In genomic region chr7:100349757-100350156, GRCh38 we compare ENCODE assay signal across 21 cellular contexts. TPM values are rescaled to one million over a fixed set of nuclear protein-coding genes. Genes with fewer than 3 reads are reported as not detected.
DNase-seq lines count a peak whose midpoint lies in the region; ATAC-seq and TF ChIP-seq lines count a peak whose summit lies in the region.
"Had no signal": no experiment of that assay in that cellular context is flagged by ENCODE, and none has a peak within 500 bp of the region (broad histone marks: within the 10 kb centered on the region; RNA-seq: fewer than 3 reads in every experiment).

No MANE protein-coding gene starts in this region.

- no peaks in the 10 kb centered on the region for H3K36me3 ChIP-seq in testis (ENCODE audit: low read depth, missing control alignments)

- no peak overlapping the region for H3K4me3 ChIP-seq in testis
- H3K4me3 ChIP-seq: HAP-1 had no signal

- H3K4me1 Mint-ChIP-seq in T-helper 1 cell treated with Interleukin-12 subunit alpha and Interleukin-12 subunit beta and Interleukin-4 antibody, amounts not matched to agents 30 μg/mL and 1 μg/mL, for 36 hours (ENCODE audit: low read depth) = peaks cover 26% of the 10 kb centered on the region
- peaks cover 40% of the 10 kb centered on the region for H3K4me1 Mint-ChIP-seq in activated naive CD8-positive, alpha-beta T cell treated with anti-CD3 and anti-CD28 coated beads, Interleukin-2, amount 10 ng/mL, durations not matched to agents 7 days and 5 days
- H3K4me1 Mint-ChIP-seq in activated naive CD8-positive, alpha-beta T cell treated with anti-CD3 and anti-CD28 coated beads, Interleukin-2, amount 50 U/mL, for 24 hours = peaks cover 41% of the 10 kb centered on the region
- peaks cover 40 to 64% of the 10 kb centered on the region in 2 donors for H3K4me1 Mint-ChIP-seq in immature natural killer cell

- no peak for TF ChIP-seq CTCF in testis (IDR thresholded peaks at IDR 0.05)

- H3K9me3 ChIP-seq in testis = no peaks in the 10 kb centered on the region
- H3K9me3 ChIP-seq: HAP-1 had no signal

- ATAC-seq in activated naive CD8-positive, alpha-beta T cell treated with anti-CD3 and anti-CD28 coated beads, Interleukin-2, amount 10 ng/mL, durations not matched to agents 7 days and 5 days (ENCODE audit: low read depth) = no peak
- ATAC-seq in activated naive CD8-positive, alpha-beta T cell treated with anti-CD3 and anti-CD28 coated beads, Interleukin-2, amount 50 U/mL, for 24 hours = no peak
- no peak for ATAC-seq in GM21717 (IDR thresholded peaks at IDR 0.05; ENCODE audit: unreplicated experiment)
- ATAC-seq: Panc1 had no signal

- intact Hi-C loops in testis (cut with DNase I; ENCODE audit: low total_unique reads) = loop anchor here (10.0 kb wide), 1 partner anchor 55 kb away; no protein-coding TSS in a partner anchor

- POLR2A ChIA-PET in activated naive CD8-positive, alpha-beta T cell treated with anti-CD3 and anti-CD28 coated beads, Interleukin-2, amount 10 ng/mL, durations not matched to agents 7 days and 5 days (lab: Charles Lee) = interaction anchor here (1.5 kb wide), 1 partner anchor 79 kb away, joined by 4 read pairs; the partner anchor contains the start of gene ZCWPW1

- peaks cover 44% of the 10 kb centered on the region for H3K36me3 Mint-ChIP-seq in T-helper 1 cell treated with Interleukin-12 subunit alpha and Interleukin-12 subunit beta and Interleukin-4 antibody, amounts not matched to agents 30 μg/mL and 1 μg/mL, for 36 hours (ENCODE audit: low read depth)
- H3K36me3 Mint-ChIP-seq in activated naive CD8-positive, alpha-beta T cell treated with anti-CD3 and anti-CD28 coated beads, Interleukin-2, amount 10 ng/mL, durations not matched to agents 7 days and 5 days = peaks cover 36% of the 10 kb centered on the region
- peaks cover 53% of the 10 kb centered on the region for H3K36me3 Mint-ChIP-seq in activated naive CD8-positive, alpha-beta T cell treated with anti-CD3 and anti-CD28 coated beads, Interleukin-2, amount 50 U/mL, for 24 hours (ENCODE audit: low read depth)
- peaks cover 5 to 34% (median 10%) of the 10 kb centered on the region in 3 donors for H3K36me3 Mint-ChIP-seq in immature natural killer cell

- H3K27ac Mint-ChIP-seq in T-helper 1 cell treated with Interleukin-12 subunit alpha and Interleukin-12 subunit beta and Interleukin-4 antibody, amounts not matched to agents 30 μg/mL and 1 μg/mL, for 36 hours = peak overlapping the region; percentile 47
- peak overlapping the region; percentile 72 for H3K27ac Mint-ChIP-seq in activated naive CD8-positive, alpha-beta T cell treated with anti-CD3 and anti-CD28 coated beads, Interleukin-2, amount 10 ng/mL, durations not matched to agents 7 days and 5 days
- H3K27ac Mint-ChIP-seq in activated naive CD8-positive, alpha-beta T cell treated with anti-CD3 and anti-CD28 coated beads, Interleukin-2, amount 50 U/mL, for 24 hours = no peak overlapping the region
- H3K27ac Mint-ChIP-seq in immature natural killer cell = peak overlapping the region in 5 of 6 donors; percentile 50 to 93 (median 84)

- WGBS in testis, 2 donors = 88 to 91% methylated on average over 6 of the region's 6 CpGs

- TF ChIP-seq POLR2A in testis (IDR thresholded peaks at IDR 0.05) = no peak

- H3K9me3 Mint-ChIP-seq in T-helper 1 cell treated with Interleukin-12 subunit alpha and Interleukin-12 subunit beta and Interleukin-4 antibody, amounts not matched to agents 30 μg/mL and 1 μg/mL, for 36 hours = no peaks in the 10 kb centered on the region
- H3K9me3 Mint-ChIP-seq in activated naive CD8-positive, alpha-beta T cell treated with anti-CD3 and anti-CD28 coated beads, Interleukin-2, amount 10 ng/mL, durations not matched to agents 7 days and 5 days = no peaks in the 10 kb centered on the region
- H3K9me3 Mint-ChIP-seq in activated naive CD8-positive, alpha-beta T cell treated with anti-CD3 and anti-CD28 coated beads, Interleukin-2, amount 50 U/mL, for 24 hours = no peaks in the 10 kb centered on the region
- H3K9me3 Mint-ChIP-seq in immature natural killer cell = no peaks in the 10 kb centered on the region

- H3K27me3 Mint-ChIP-seq in T-helper 1 cell treated with Interleukin-12 subunit alpha and Interleukin-12 subunit beta and Interleukin-4 antibody, amounts not matched to agents 30 μg/mL and 1 μg/mL, for 36 hours (ENCODE audit: low read depth) = no peaks in the 10 kb centered on the region
- no peaks in the 10 kb centered on the region for H3K27me3 Mint-ChIP-seq in activated naive CD8-positive, alpha-beta T cell treated with anti-CD3 and anti-CD28 coated beads, Interleukin-2, amount 10 ng/mL, durations not matched to agents 7 days and 5 days
- H3K27me3 Mint-ChIP-seq in activated naive CD8-positive, alpha-beta T cell treated with anti-CD3 and anti-CD28 coated beads, Interleukin-2, amount 50 U/mL, for 24 hours = no peaks in the 10 kb centered on the region
- H3K27me3 Mint-ChIP-seq in immature natural killer cell (ENCODE audit: low read depth in 3 of 3) = peaks cover 0 to 12% (median 11%) of the 10 kb centered on the region in 3 donors

- no peak overlapping the region for H3K4me3 Mint-ChIP-seq in T-helper 1 cell treated with Interleukin-12 subunit alpha and Interleukin-12 subunit beta and Interleukin-4 antibody, amounts not matched to agents 30 μg/mL and 1 μg/mL, for 36 hours
- H3K4me3 Mint-ChIP-seq in activated naive CD8-positive, alpha-beta T cell treated with anti-CD3 and anti-CD28 coated beads, Interleukin-2, amount 10 ng/mL, durations not matched to agents 7 days and 5 days = no peak overlapping the region
- no peak overlapping the region for H3K4me3 Mint-ChIP-seq in activated naive CD8-positive, alpha-beta T cell treated with anti-CD3 and anti-CD28 coated beads, Interleukin-2, amount 50 U/mL, for 24 hours
- peak overlapping the region in 3 of 5 donors; percentile 27 to 49 (median 32) for H3K4me3 Mint-ChIP-seq in immature natural killer cell

- peak overlapping the region; percentile 27 to 87 for H3K27ac ChIP-seq in testis
- H3K27ac ChIP-seq: 22Rv1 had no signal

- H3K27me3 ChIP-seq in testis = no peaks in the 10 kb centered on the region

- DNase-seq in T-helper 1 cell (no peak), immature natural killer cell (no peak), testis (no peak), NCI-H1417 treated with DMSO at 0.1 percent for 48 hours (lab: John Stamatoyannopoulos, UW) (no peak)
- DNase-seq in activated naive CD8-positive, alpha-beta T cell treated with anti-CD3 and anti-CD28 coated beads, Interleukin-2, amount 10 ng/mL, durations not matched to agents 7 days and 5 days = no peak
- DNase-seq in activated naive CD8-positive, alpha-beta T cell treated with anti-CD3 and anti-CD28 coated beads, Interleukin-2, amount 50 U/mL, for 24 hours = no peak
- DNase-seq: COR-L47, Karpas-422, MM.1S, NCI-H1105 treated with DMSO at 0.1 percent for 48 hours, NCI-H187 treated with DMSO at 0.1 percent for 48 hours, NCI-H2171, NCI-H446 treated with DMSO at 0.1 percent for 48 hours, NCI-H82, SHP77 had no signal

- peaks cover 41% of the 10 kb centered on the region for H3K4me1 ChIP-seq in testis
- H3K4me1 ChIP-seq: HAP-1 had no signal

RNA-seq across cellular contexts. Expression of gene PILRB, which starts 8.2 kb away (rescaled TPM):
- total RNA-seq in activated naive CD8-positive, alpha-beta T cell treated with anti-CD3 and anti-CD28 coated beads, Interleukin-2, amount 10 ng/mL, durations not matched to agents 7 days and 5 days = 10 to 100 TPM; 91.3 to 96.4 TPM
- polyA plus RNA-seq in immature natural killer cell (10 to 100 TPM; 12.2 to 42.1 (median 12.2) TPM), testis (ENCODE audit: insufficient read depth, low read depth, low replicate concordance) (126 TPM)
- 100 to 1,000 TPM; 155 to 258 TPM for total RNA-seq in testis

RNA-seq across cellular contexts. Expression of gene PILRA, which starts 23.5 kb away (rescaled TPM):
- total RNA-seq in activated naive CD8-positive, alpha-beta T cell treated with anti-CD3 and anti-CD28 coated beads, Interleukin-2, amount 10 ng/mL, durations not matched to agents 7 days and 5 days = 1 to 10 TPM; 4.1 to 5.1 TPM
- polyA plus RNA-seq in immature natural killer cell (1 to 10 TPM; 1.5 to 2.4 (median 2.0) TPM), testis (ENCODE audit: insufficient read depth, low read depth, low replicate concordance) (16.3 TPM)
- 10 to 100 TPM; 12.0 to 18.0 TPM for total RNA-seq in testis

RNA-seq across cellular contexts. Expression of gene SPDYE3, which starts 42.3 kb away (rescaled TPM):
- total RNA-seq in activated naive CD8-positive, alpha-beta T cell treated with anti-CD3 and anti-CD28 coated beads, Interleukin-2, amount 10 ng/mL, durations not matched to agents 7 days and 5 days = not detected
- polyA plus RNA-seq in immature natural killer cell (10 to 100 TPM in 1 of 3 donors, 1 to 10 TPM in 2; 6.8 to 11.1 (median 7.6) TPM), testis (ENCODE audit: insufficient read depth, low read depth, low replicate concordance) (3.9 TPM)
- 1 to 10 TPM; 2.8 to 5.7 TPM for total RNA-seq in testis
- polyA plus RNA-seq: BJ had no signal

Comparison
In these comparisons a context has a peak if more than half of its experiments do, and no peak if none do; other contexts are left out.
1. H3K4me3 Mint-ChIP-seq: peak in immature natural killer cell (3 of 5); none in T-helper 1 cell treated with Interleukin-12 subunit alpha and Interleukin-12 subunit beta and Interleukin-4 antibody, amounts not matched to agents 30 μg/mL and 1 μg/mL, for 36 hours (single experiment), activated naive CD8-positive, alpha-beta T cell treated with anti-CD3 and anti-CD28 coated beads, Interleukin-2, amount 10 ng/mL, durations not matched to agents 7 days and 5 days (single experiment) and activated naive CD8-positive, alpha-beta T cell treated with anti-CD3 and anti-CD28 coated beads, Interleukin-2, amount 50 U/mL, for 24 hours (single experiment).